Comparison of ENCODE assay signal across 25 cellular contexts in genomic region chr17:48071654-48072053, GRCh38. TPM values are rescaled to one million over a fixed set of nuclear protein-coding genes. Genes with fewer than 3 reads are reported as not detected.
A peak's percentile ranks its signal among the peaks of the same experiment; 100 is the strongest.
DNase-seq lines count a peak whose midpoint lies in the region; ATAC-seq, FAIRE-seq and TF ChIP-seq lines count a peak whose summit lies in the region.
"Had no signal": no experiment of that assay in that cellular context is flagged by ENCODE, and none has a peak within 500 bp of the region (broad histone marks: within the 10 kb centered on the region; RNA-seq: fewer than 3 reads in every experiment).

No MANE protein-coding gene starts in this region.

- CTCF ChIA-PET in activated CD8-positive, alpha-beta memory T cell treated with anti-CD3 and anti-CD28 coated beads, Interleukin-2, amount 10 ng/mL, durations not matched to agents 7 days and 5 days (lab: Charles Lee) = interaction anchor here (1.0 to 11.1 kb wide), 6 partner anchors 9 to 43 kb away, joined by 3 to 191 read pairs (median 6); partner anchors contain the start of gene NFE2L1

- TF ChIP-seq CTCF in fibroblast of mammary gland (conservative IDR thresholded peaks at IDR 0.05; ENCODE audit: control insufficient read depth, insufficient read depth, low read depth, low read length) (no peak), right lobe of liver (IDR thresholded peaks at IDR 0.05) (no peak)

- no peak for TF ChIP-seq POLR2A in right lobe of liver (IDR thresholded peaks at IDR 0.05)

- H3K4me3 Mint-ChIP-seq in activated CD8-positive, alpha-beta memory T cell treated with anti-CD3 and anti-CD28 coated beads, Interleukin-2, amount 10 ng/mL, durations not matched to agents 7 days and 5 days = no peak overlapping the region
- H3K4me3 Mint-ChIP-seq: CD8-positive, alpha-beta T cell had no signal

- DNase-seq in AG08395 (ENCODE audit: low spot score) (peak; percentile 21), NCI-H226 (peak; percentile 39), fibroblast of mammary gland (ENCODE audit: low read depth) (peak; percentile 69), right lobe of liver (no peak), small intestine (no peak)
- DNase-seq in activated CD8-positive, alpha-beta memory T cell treated with anti-CD3 and anti-CD28 coated beads, Interleukin-2, amount 10 ng/mL, durations not matched to agents 7 days and 5 days = no peak
- DNase-seq: 8988T; C1 segment of cervical spinal cord; Caco-2; CD8-positive, alpha-beta T cell; GOT3; HCEC 1CT; Karpas-422; NCI-H1092 treated with DMSO at 0.1 percent for 48 hours; NCI-H1436; NCI-H187; NCI-H2081 treated with DMSO at 0.1 percent for 48 hours; NCI-H2171 treated with DMSO at 0.1 percent for 48 hours; NCI-H524 treated with DMSO at 0.1 percent for 48 hours; NCI-H774; SK-N-SH had no signal

- H3K9me3 ChIP-seq in right lobe of liver = no peaks in the 10 kb centered on the region
- no peaks in the 10 kb centered on the region for H3K9me3 ChIP-seq in small intestine (ENCODE audit: control insufficient read depth, low read depth)
- H3K9me3 ChIP-seq: Caco-2, SK-N-SH had no signal

- no peaks in the 10 kb centered on the region for H3K27me3 Mint-ChIP-seq in activated CD8-positive, alpha-beta memory T cell treated with anti-CD3 and anti-CD28 coated beads, Interleukin-2, amount 10 ng/mL, durations not matched to agents 7 days and 5 days

- H3K27me3 ChIP-seq in right lobe of liver (no peaks in the 10 kb centered on the region), small intestine (ENCODE audit: control insufficient read depth in 2 of 2, insufficient read depth in 2 of 2, low read length in 2 of 2) (no peaks in the 10 kb centered on the region)

- peak; percentile 13 to 48 (median 38) for ATAC-seq in right lobe of liver
- ATAC-seq in HG02571 (IDR thresholded peaks at IDR 0.05; ENCODE audit: unreplicated experiment) = no peak
- ATAC-seq in activated CD8-positive, alpha-beta memory T cell treated with anti-CD3 and anti-CD28 coated beads, Interleukin-2, amount 10 ng/mL, durations not matched to agents 7 days and 5 days = no peak
- no peak for ATAC-seq in GM18868 (IDR thresholded peaks at IDR 0.05; ENCODE audit: unreplicated experiment)
- ATAC-seq: CD8-positive, alpha-beta T cell had no signal

- FAIRE-seq in small intestine (lab: Jason Lieb, UNC) = no peak
- FAIRE-seq: G401.6, RCC 7860 had no signal

- intact Hi-C loops in right lobe of liver (cut with DNase I) = loop anchor here (5.0 kb wide), 1 partner anchor 44 kb away; no protein-coding TSS in a partner anchor

- WGBS in right lobe of liver (ENCODE audit: insufficient coverage, low coverage, low lambda C conversion rate, missing lambda C conversion rate) = 19% methylated on average over 2 of the region's 2 CpGs
- 67 to 76% (median 75%) methylated on average over 2 of the region's 2 CpGs for WGBS in small intestine, 3 donors

- no peaks in the 10 kb centered on the region for H3K9me3 Mint-ChIP-seq in activated CD8-positive, alpha-beta memory T cell treated with anti-CD3 and anti-CD28 coated beads, Interleukin-2, amount 10 ng/mL, durations not matched to agents 7 days and 5 days (ENCODE audit: low read depth)
- H3K9me3 Mint-ChIP-seq: CD8-positive, alpha-beta T cell had no signal

- H3K27ac Mint-ChIP-seq in activated CD8-positive, alpha-beta memory T cell treated with anti-CD3 and anti-CD28 coated beads, Interleukin-2, amount 10 ng/mL, durations not matched to agents 7 days and 5 days = no peak overlapping the region
- H3K27ac Mint-ChIP-seq: CD8-positive, alpha-beta T cell had no signal

- H3K27ac ChIP-seq in right lobe of liver (no peak overlapping the region), small intestine (ENCODE audit: low read depth in 1 of 2, low read length in 1 of 2) (no peak overlapping the region)

- peaks cover 0 to 7% (median 2%) of the 10 kb centered on the region in 4 donors for H3K36me3 ChIP-seq in right lobe of liver
- peaks cover 2 to 4% of the 10 kb centered on the region in 2 donors for H3K36me3 ChIP-seq in small intestine (ENCODE audit: control insufficient read depth in 2 of 2, insufficient read depth in 2 of 2, low read length in 2 of 2)

- H3K36me3 Mint-ChIP-seq in activated CD8-positive, alpha-beta memory T cell treated with anti-CD3 and anti-CD28 coated beads, Interleukin-2, amount 10 ng/mL, durations not matched to agents 7 days and 5 days = peaks cover 19% of the 10 kb centered on the region

- no peaks in the 10 kb centered on the region for H3K4me1 Mint-ChIP-seq in activated CD8-positive, alpha-beta memory T cell treated with anti-CD3 and anti-CD28 coated beads, Interleukin-2, amount 10 ng/mL, durations not matched to agents 7 days and 5 days

- H3K4me3 ChIP-seq in fibroblast of mammary gland (ENCODE audit: control insufficient read depth, low read depth, low read length) = no peak overlapping the region
- no peak overlapping the region for H3K4me3 ChIP-seq in right lobe of liver
- no peak overlapping the region for H3K4me3 ChIP-seq in small intestine (ENCODE audit: low read depth in 1 of 2, low read length in 2 of 2)

- H3K4me1 ChIP-seq in right lobe of liver (peaks cover 0 to 37% (median 16%) of the 10 kb centered on the region in 4 donors), small intestine (ENCODE audit: control insufficient read depth in 2 of 2, insufficient read depth in 1 of 2, low read depth in 1 of 2, low read length in 1 of 2) (no peaks in the 10 kb centered on the region)

RNA-seq across cellular contexts. Expression of gene NFE2L1, which starts 23.5 kb away (rescaled TPM):
- total RNA-seq in right lobe of liver = 100 to 1,000 TPM in 4 of 6 experiments, 10 to 100 TPM in 2; 63.1 to 156 (median 117) TPM
- total RNA-seq in activated CD8-positive, alpha-beta memory T cell treated with anti-CD3 and anti-CD28 coated beads, Interleukin-2, amount 10 ng/mL, durations not matched to agents 7 days and 5 days = 10 to 100 TPM; 56.1 to 80.8 TPM
- polyA plus RNA-seq in small intestine = 100 to 1,000 TPM in 1 of 3 donors, 10 to 100 TPM in 2; 52.1 to 110 (median 70.4) TPM

RNA-seq across cellular contexts. Expression of gene CBX1, which starts 29.6 kb away (rescaled TPM):
- total RNA-seq in right lobe of liver = 10 to 100 TPM in 2 of 6 experiments, 1 to 10 TPM in 4; 7.0 to 10.5 (median 9.9) TPM
- 10 to 100 TPM; 46.3 to 47.8 TPM for total RNA-seq in activated CD8-positive, alpha-beta memory T cell treated with anti-CD3 and anti-CD28 coated beads, Interleukin-2, amount 10 ng/mL, durations not matched to agents 7 days and 5 days
- 10 to 100 TPM in 1 of 3 donors, 1 to 10 TPM in 2; 9.4 to 29.5 (median 10.0) TPM for polyA plus RNA-seq in small intestine

RNA-seq across cellular contexts. Expression of gene COPZ2, which starts 34.1 kb away (rescaled TPM):
- 10 to 100 TPM; 18.9 to 26.6 (median 23.8) TPM for total RNA-seq in right lobe of liver
- total RNA-seq in activated CD8-positive, alpha-beta memory T cell treated with anti-CD3 and anti-CD28 coated beads, Interleukin-2, amount 10 ng/mL, durations not matched to agents 7 days and 5 days = 10 to 100 TPM in 1 of 2 experiments, 1 to 10 TPM in 1; 5.4 to 14.1 TPM
- polyA plus RNA-seq in small intestine = 1 to 10 TPM in 2 of 3 donors, not detected in 1; 4.4 to 7.3 TPM

RNA-seq across cellular contexts. Expression of gene SNX11, which starts 35.9 kb away (rescaled TPM):
- total RNA-seq in right lobe of liver = 10 to 100 TPM in 3 of 6 experiments, 1 to 10 TPM in 3; 7.2 to 11.7 (median 9.2) TPM
- 10 to 100 TPM; 25.1 to 32.6 TPM for total RNA-seq in activated CD8-positive, alpha-beta memory T cell treated with anti-CD3 and anti-CD28 coated beads, Interleukin-2, amount 10 ng/mL, durations not matched to agents 7 days and 5 days
- polyA plus RNA-seq in small intestine = 10 to 100 TPM; 11.4 to 16.3 (median 13.8) TPM

Comparison
In these comparisons a context has a peak if more than half of its experiments do, and no peak if none do; other contexts are left out.
1. DNase-seq: peak in AG08395 (single experiment), NCI-H226 (single experiment) and fibroblast of mammary gland (single experiment); none in right lobe of liver (0 of 3), activated CD8-positive, alpha-beta memory T cell treated with anti-CD3 and anti-CD28 coated beads, Interleukin-2, amount 10 ng/mL, durations not matched to agents 7 days and 5 days (single experiment) and small intestine (single experiment).
2. ATAC-seq: peak in right lobe of liver (4 of 4); none in HG02571 (single experiment), activated CD8-positive, alpha-beta memory T cell treated with anti-CD3 and anti-CD28 coated beads, Interleukin-2, amount 10 ng/mL, durations not matched to agents 7 days and 5 days (single experiment) and GM18868 (single experiment).
3. RNA of gene CBX1, which starts 29.6 kb away (total RNA-seq): 46.3 to 47.8 TPM in activated CD8-positive, alpha-beta memory T cell treated with anti-CD3 and anti-CD28 coated beads, Interleukin-2, amount 10 ng/mL, durations not matched to agents 7 days and 5 days; 7.0 to 10.5 TPM in right lobe of liver; every median in the first group is over 4 times any median in the second.